Comparison of ENCODE assay signal across 19 cellular contexts in the genomic region with DNA sequence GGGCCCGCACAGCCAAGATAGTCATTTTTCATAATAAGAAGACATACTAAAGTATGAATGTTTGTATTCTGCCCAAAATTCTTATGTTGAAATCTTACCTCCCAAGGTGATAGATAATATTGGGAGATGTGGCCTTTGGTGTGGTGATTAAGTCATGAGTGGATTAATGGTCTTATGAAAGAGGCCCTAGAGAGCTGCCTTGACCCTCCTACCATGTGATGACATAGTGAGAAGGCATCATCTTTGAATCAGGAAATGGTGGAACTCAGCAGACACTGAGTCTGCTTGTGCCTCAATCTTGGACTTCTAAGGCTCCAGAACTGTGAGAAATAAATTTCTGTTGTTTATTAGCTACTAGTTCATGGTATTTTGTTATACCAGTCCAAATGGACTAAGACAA. TPM values are rescaled to one million over a fixed set of nuclear protein-coding genes. Genes with fewer than 3 reads are reported as not detected.
A peak's percentile ranks its signal among the peaks of the same experiment; 100 is the strongest.
DNase-seq lines count a peak whose midpoint lies in the region; ATAC-seq and TF ChIP-seq lines count a peak whose summit lies in the region.
"Had no signal": no experiment of that assay in that cellular context is flagged by ENCODE, and none has a peak within 500 bp of the region (broad histone marks: within the 10 kb centered on the region; RNA-seq: fewer than 3 reads in every experiment).

No MANE protein-coding gene starts in this region.

- H3K79me2 ChIP-seq in SK-N-SH (ENCODE audit: insufficient read depth) = no peaks in the 10 kb centered on the region

- peaks cover 0 to 6% of the 10 kb centered on the region in 2 experiments; a peak in 1 of 4 replicates for H3K4me1 ChIP-seq in SK-N-SH (ENCODE audit: control insufficient read depth in 1 of 2, insufficient read depth in 2 of 2, low read depth in 1 of 2, low read length in 1 of 2)

- H3K9me2 ChIP-seq in SK-N-SH = no peaks in the 10 kb centered on the region

- no peak overlapping the region for H3K4me3 ChIP-seq in SK-N-SH (ENCODE audit: low read depth in 2 of 2, low read length in 1 of 2)
- no peak overlapping the region for H3K4me3 ChIP-seq in choroid plexus epithelial cell (ENCODE audit: low read depth, low read length)
- H3K4me3 ChIP-seq: BLaER1 treated with 17β-estradiol and CSF1 and Interleukin-3, amounts not matched to agents 10 nM and 100 nM had no signal

- H3F3A ChIP-seq in SK-N-SH (replicated peaks; ENCODE audit: insufficient read depth) = peaks cover 19% of the 10 kb centered on the region

- no peak overlapping the region for H3K27ac ChIP-seq in SK-N-SH (ENCODE audit: low read depth in 2 of 2, low read length in 1 of 2)
- H3K27ac ChIP-seq: 22Rv1; BLaER1 treated with 17β-estradiol and CSF1 and Interleukin-3, amounts not matched to agents 10 nM and 100 nM had no signal

- no peaks in the 10 kb centered on the region for H3K9me3 ChIP-seq in SK-N-SH

- no peak overlapping the region for H3K4me2 ChIP-seq in SK-N-SH
- H3K4me2 ChIP-seq: BLaER1 treated with 17β-estradiol and CSF1 and Interleukin-3, amounts not matched to agents 10 nM and 100 nM had no signal

- no peaks in the 10 kb centered on the region for H3K27me3 ChIP-seq in SK-N-SH (ENCODE audit: insufficient read depth)
- H3K27me3 ChIP-seq: BLaER1 treated with 17β-estradiol and CSF1 and Interleukin-3, amounts not matched to agents 10 nM and 100 nM had no signal

- TF ChIP-seq CTCF in SK-N-SH (IDR thresholded peaks at IDR 0.05) (no peak), choroid plexus epithelial cell (conservative IDR thresholded peaks at IDR 0.05; ENCODE audit: low read depth, low read length) (no peak), omental fat pad (IDR thresholded peaks at IDR 0.05) (no peak)

- H2AFZ ChIP-seq in SK-N-SH (ENCODE audit: low read depth) = 0 out of 2 replicates have a peak overlapping the region, but pooled peaks have one; percentile 27

- TF ChIP-seq RAD21 in SK-N-SH (IDR thresholded peaks at IDR 0.05; ENCODE audit: low read length) = no peak

- TF ChIP-seq EP300 in SK-N-SH (IDR thresholded peaks at IDR 0.05; ENCODE audit: borderline replicate concordance in 1 of 2, low read depth in 1 of 2, low read length in 1 of 2) = no peak

- no peaks in the 10 kb centered on the region for H3K36me3 ChIP-seq in SK-N-SH (replicated peaks in 1 of 2; ENCODE audit: control insufficient read depth in 1 of 2, insufficient read depth in 2 of 2, low read length in 1 of 2)
- H3K36me3 ChIP-seq: BLaER1 treated with 17β-estradiol and CSF1 and Interleukin-3, amounts not matched to agents 10 nM and 100 nM had no signal

- ATAC-seq in SK-N-SH treated with all-trans-retinoic acid at 6 μM for 48 hours = no peak
- peak; percentile 93 for ATAC-seq in omental fat pad (ENCODE audit: low FRiP score)
- ATAC-seq in GM18867 (IDR thresholded peaks at IDR 0.05; ENCODE audit: unreplicated experiment) = no peak
- ATAC-seq in HG02981 (IDR thresholded peaks at IDR 0.05; ENCODE audit: unreplicated experiment) = no peak
- ATAC-seq: Panc1 had no signal

- CTCF ChIA-PET in SK-N-SH (lab: Yijun Ruan, JAX) = interaction anchor here (1.2 to 2.5 kb wide), 6 partner anchors 9 to 414 kb away, joined by 3 to 15 read pairs (median 5); no protein-coding TSS in a partner anchor

- no peak overlapping the region for H3K9ac ChIP-seq in SK-N-SH
- H3K9ac ChIP-seq: BLaER1 treated with 17β-estradiol and CSF1 and Interleukin-3, amounts not matched to agents 10 nM and 100 nM had no signal

- H4K20me1 ChIP-seq in SK-N-SH (ENCODE audit: insufficient read depth) = no peaks in the 10 kb centered on the region
- H4K20me1 ChIP-seq: BLaER1 treated with 17β-estradiol and CSF1 and Interleukin-3, amounts not matched to agents 10 nM and 100 nM had no signal

- WGBS in SK-N-SH (ENCODE audit: low lambda C conversion rate) = 91% methylated on average over 1 of the region's 1 CpG

- no peak for DNase-seq in SK-N-SH
- DNase-seq in HCEC 1CT = peak; percentile 42
- peak; percentile 64 for DNase-seq in choroid plexus epithelial cell (ENCODE audit: low read depth)
- no peak for DNase-seq in omental fat pad (ENCODE audit: low spot score)
- no peak for DNase-seq in NK-92 treated with Interleukin-12 subunit alpha and Interleukin-12 subunit beta, amount 100 ng/mL, for 24 hours (lab: John Stamatoyannopoulos, UW)
- DNase-seq: DMS53, Karpas-422, NCI-H1417, NCI-H1930, NCI-H2171, NCI-H446 treated with DMSO at 0.1 percent for 48 hours, NCI-H774, Right ventricle myocardium superior had no signal

- POLR2A ChIA-PET in SK-N-SH (lab: Yijun Ruan, JAX) = no interaction called here

TF ChIP-seq in SK-N-SH, 30 proteins besides CTCF, POLR2A, EP300 and RAD21:
- TF ChIP-seq SMC3 (IDR thresholded peaks at IDR 0.05; ENCODE audit: low read depth, low read length) (no peak), RFX5 (IDR thresholded peaks at IDR 0.05; ENCODE audit: low read length) (no peak), MEF2A (IDR thresholded peaks at IDR 0.05; ENCODE audit: borderline replicate concordance, low read depth) (no peak), TEAD4 (IDR thresholded peaks at IDR 0.05; ENCODE audit: borderline replicate concordance, insufficient read depth) (no peak)
TF ChIP-seq in SK-N-SH: peak in this region for 0.

TF ChIP-seq in SK-N-SH treated with all-trans-retinoic acid at 6 μM for 48 hours, 23 proteins besides CTCF, POLR2A, EP300 and RAD21:
- no peak for TF ChIP-seq ZNF565 (CRISPR knock-in tag; conservative IDR thresholded peaks at IDR 0.05; ENCODE audit: low read depth)
- no peak for TF ChIP-seq TCF4 (CRISPR knock-in tag; IDR thresholded peaks at IDR 0.05; ENCODE audit: borderline replicate concordance)
- TF ChIP-seq RARB (CRISPR knock-in tag; IDR thresholded peaks at IDR 0.05) = no peak
- no peak for TF ChIP-seq SNAI2 (CRISPR knock-in tag; IDR thresholded peaks at IDR 0.05)
- TF ChIP-seq CSDC2 (CRISPR knock-in tag; IDR thresholded peaks at IDR 0.05) = no peak
- TF ChIP-seq ZNF70 (CRISPR knock-in tag; IDR thresholded peaks at IDR 0.05) = no peak
- TF ChIP-seq ZC3H10 (CRISPR knock-in tag; IDR thresholded peaks at IDR 0.05) = no peak
- TF ChIP-seq ARNTL (CRISPR knock-in tag; IDR thresholded peaks at IDR 0.05; ENCODE audit: borderline replicate concordance, low read depth) = no peak
- TF ChIP-seq, protein P1, sequence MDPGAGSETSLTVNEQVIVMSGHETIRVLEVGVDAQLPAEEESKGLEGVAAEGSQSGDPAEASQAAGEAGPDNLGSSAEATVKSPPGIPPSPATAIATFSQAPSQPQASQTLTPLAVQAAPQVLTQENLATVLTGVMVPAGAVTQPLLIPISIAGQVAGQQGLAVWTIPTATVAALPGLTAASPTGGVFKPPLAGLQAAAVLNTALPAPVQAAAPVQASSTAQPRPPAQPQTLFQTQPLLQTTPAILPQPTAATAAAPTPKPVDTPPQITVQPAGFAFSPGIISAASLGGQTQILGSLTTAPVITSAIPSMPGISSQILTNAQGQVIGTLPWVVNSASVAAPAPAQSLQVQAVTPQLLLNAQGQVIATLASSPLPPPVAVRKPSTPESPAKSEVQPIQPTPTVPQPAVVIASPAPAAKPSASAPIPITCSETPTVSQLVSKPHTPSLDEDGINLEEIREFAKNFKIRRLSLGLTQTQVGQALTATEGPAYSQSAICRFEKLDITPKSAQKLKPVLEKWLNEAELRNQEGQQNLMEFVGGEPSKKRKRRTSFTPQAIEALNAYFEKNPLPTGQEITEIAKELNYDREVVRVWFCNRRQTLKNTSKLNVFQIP (CRISPR knock-in tag; IDR thresholded peaks at IDR 0.05; ENCODE audit: borderline replicate concordance, low read depth) = no peak
- no peak for TF ChIP-seq ZFP3 (CRISPR knock-in tag; IDR thresholded peaks at IDR 0.05)
- TF ChIP-seq, protein P2, sequence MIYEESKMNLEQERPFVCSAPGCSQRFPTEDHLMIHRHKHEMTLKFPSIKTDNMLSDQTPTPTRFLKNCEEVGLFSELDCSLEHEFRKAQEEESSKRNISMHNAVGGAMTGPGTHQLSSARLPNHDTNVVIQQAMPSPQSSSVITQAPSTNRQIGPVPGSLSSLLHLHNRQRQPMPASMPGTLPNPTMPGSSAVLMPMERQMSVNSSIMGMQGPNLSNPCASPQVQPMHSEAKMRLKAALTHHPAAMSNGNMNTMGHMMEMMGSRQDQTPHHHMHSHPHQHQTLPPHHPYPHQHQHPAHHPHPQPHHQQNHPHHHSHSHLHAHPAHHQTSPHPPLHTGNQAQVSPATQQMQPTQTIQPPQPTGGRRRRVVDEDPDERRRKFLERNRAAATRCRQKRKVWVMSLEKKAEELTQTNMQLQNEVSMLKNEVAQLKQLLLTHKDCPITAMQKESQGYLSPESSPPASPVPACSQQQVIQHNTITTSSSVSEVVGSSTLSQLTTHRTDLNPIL (CRISPR knock-in tag; IDR thresholded peaks at IDR 0.05; ENCODE audit: low read depth) = no peak
- TF ChIP-seq BACH2 (CRISPR knock-in tag; IDR thresholded peaks at IDR 0.05; ENCODE audit: borderline replicate concordance) = no peak
- TF ChIP-seq ZNF8 (CRISPR knock-in tag; IDR thresholded peaks at IDR 0.05) = no peak
- no peak for TF ChIP-seq OSR1 (CRISPR knock-in tag; IDR thresholded peaks at IDR 0.05)
- TF ChIP-seq PPARA (CRISPR knock-in tag; IDR thresholded peaks at IDR 0.05; ENCODE audit: borderline replicate concordance) = no peak
- no peak for TF ChIP-seq GLIS3 (CRISPR knock-in tag; IDR thresholded peaks at IDR 0.05)
- TF ChIP-seq ESRRG (CRISPR knock-in tag; IDR thresholded peaks at IDR 0.05) = no peak
- TF ChIP-seq, protein P3, sequence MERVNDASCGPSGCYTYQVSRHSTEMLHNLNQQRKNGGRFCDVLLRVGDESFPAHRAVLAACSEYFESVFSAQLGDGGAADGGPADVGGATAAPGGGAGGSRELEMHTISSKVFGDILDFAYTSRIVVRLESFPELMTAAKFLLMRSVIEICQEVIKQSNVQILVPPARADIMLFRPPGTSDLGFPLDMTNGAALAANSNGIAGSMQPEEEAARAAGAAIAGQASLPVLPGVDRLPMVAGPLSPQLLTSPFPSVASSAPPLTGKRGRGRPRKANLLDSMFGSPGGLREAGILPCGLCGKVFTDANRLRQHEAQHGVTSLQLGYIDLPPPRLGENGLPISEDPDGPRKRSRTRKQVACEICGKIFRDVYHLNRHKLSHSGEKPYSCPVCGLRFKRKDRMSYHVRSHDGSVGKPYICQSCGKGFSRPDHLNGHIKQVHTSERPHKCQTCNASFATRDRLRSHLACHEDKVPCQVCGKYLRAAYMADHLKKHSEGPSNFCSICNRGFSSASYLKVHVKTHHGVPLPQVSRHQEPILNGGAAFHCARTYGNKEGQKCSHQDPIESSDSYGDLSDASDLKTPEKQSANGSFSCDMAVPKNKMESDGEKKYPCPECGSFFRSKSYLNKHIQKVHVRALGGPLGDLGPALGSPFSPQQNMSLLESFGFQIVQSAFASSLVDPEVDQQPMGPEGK (CRISPR knock-in tag; IDR thresholded peaks at IDR 0.05; ENCODE audit: borderline replicate concordance) = no peak

RNA-seq across cellular contexts. Expression of a gene that starts 11.8 kb away (rescaled TPM):
- 10.0 and 20.6 TPM in 2 replicates for polyA plus RNA-seq in SK-N-SH (2012; rRNA removed)
- polyA plus RNA-seq in SK-N-SH (2012; cell fraction: cytosol; rRNA removed) = 5.7 and 6.0 TPM in 2 replicates
- 57.8 and 88.1 TPM in 2 replicates for polyA plus RNA-seq in SK-N-SH (2012; cell fraction: nucleus; rRNA removed)
- 10 to 100 TPM; 23.7 to 44.0 (median 29.3) TPM for total RNA-seq in omental fat pad

RNA-seq across cellular contexts. Expression of a gene that starts 57.7 kb away (rescaled TPM):
- 1.5 and 2.8 TPM in 2 replicates for polyA plus RNA-seq in SK-N-SH (2012; rRNA removed)
- 0.15 and 0.26 TPM in 2 replicates for polyA plus RNA-seq in SK-N-SH (2012; cell fraction: cytosol; rRNA removed)
- 5.3 and 9.7 TPM in 2 replicates for polyA plus RNA-seq in SK-N-SH (2012; cell fraction: nucleus; rRNA removed)
- total RNA-seq in omental fat pad = 10 to 100 TPM; 18.8 to 51.1 (median 26.7) TPM

Comparison
In these comparisons a context has a peak if more than half of its experiments do, and no peak if none do; other contexts are left out.
1. DNase-seq: peak in HCEC 1CT (single experiment) and choroid plexus epithelial cell (single experiment); none in SK-N-SH (single experiment), omental fat pad (single experiment) and NK-92 treated with Interleukin-12 subunit alpha and Interleukin-12 subunit beta, amount 100 ng/mL, for 24 hours (single experiment).